In the genomic region with DNA sequence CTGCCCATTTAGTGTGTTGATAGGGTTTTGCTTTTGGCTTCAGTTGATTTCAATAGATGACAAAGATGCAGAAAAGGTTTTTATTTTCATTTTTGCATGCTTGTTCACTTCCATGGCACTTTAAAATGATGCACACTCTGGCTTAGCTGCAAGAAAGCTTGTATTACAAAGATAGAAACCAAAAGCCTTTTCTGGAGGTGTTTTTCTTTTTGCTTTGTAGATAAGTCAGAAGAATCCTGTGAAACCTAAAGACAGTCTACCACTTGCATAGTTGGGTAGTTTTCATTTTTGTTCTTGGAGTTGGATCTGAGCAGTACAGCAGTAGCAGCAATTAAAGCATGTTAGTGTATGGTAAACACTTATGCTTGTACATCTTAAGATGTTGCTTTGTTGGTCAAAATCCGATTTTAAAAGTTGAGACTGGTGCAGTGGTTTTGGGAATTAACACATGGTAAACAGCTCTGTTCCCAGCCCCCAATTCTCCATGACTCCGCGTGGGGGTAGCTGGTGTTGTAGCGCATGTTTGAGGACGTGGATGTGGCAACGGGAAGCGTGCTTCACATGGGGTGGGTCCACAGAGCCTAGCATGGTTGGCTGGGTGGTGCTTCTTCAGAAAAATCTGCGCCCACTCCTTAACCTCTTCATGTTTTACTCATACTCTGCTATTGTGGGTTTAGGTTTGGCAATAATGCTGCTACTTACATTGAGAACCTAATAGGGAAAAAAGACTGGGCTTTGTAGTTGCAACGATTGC, we compare ENCODE assay signal across 8 cellular contexts. TPM values are rescaled to one million over a fixed set of nuclear protein-coding genes. Genes with fewer than 3 reads are reported as not detected.
A peak's percentile ranks its signal among the peaks of the same experiment; 100 is the strongest.
DNase-seq lines count a peak whose midpoint lies in the region; ATAC-seq and TF ChIP-seq lines count a peak whose summit lies in the region.

No MANE protein-coding gene starts in this region.

- H3K4me3 Mint-ChIP-seq in Caco-2 (ENCODE audit: unreplicated experiment) = no peak overlapping the region

- no peak for TF ChIP-seq POLR2A in erythroblast (IDR thresholded peaks at IDR 0.05; ENCODE audit: low read length)

- no peaks in the 10 kb centered on the region for H3K9me3 Mint-ChIP-seq in Caco-2 (ENCODE audit: unreplicated experiment)

- H3K9me3 ChIP-seq in Caco-2 = no peaks in the 10 kb centered on the region

- peaks cover 14% of the 10 kb centered on the region for H3K4me1 ChIP-seq in Caco-2

- ATAC-seq in GM19468 (IDR thresholded peaks at IDR 0.05; ENCODE audit: extremely low read depth, unreplicated experiment) (peak; percentile 69), HG03439 (IDR thresholded peaks at IDR 0.05; ENCODE audit: unreplicated experiment) (peak; percentile 64)

- CTCF ChIA-PET in Caco-2 (lab: Charles Lee) = no interaction called here

- H3K27me3 Mint-ChIP-seq in Caco-2 (ENCODE audit: insufficient read depth, unreplicated experiment) = no peaks in the 10 kb centered on the region

- H3K4me3 ChIP-seq in GM12865 (ENCODE audit: low read depth, low read length) (no peak overlapping the region), fibroblast of mammary gland (ENCODE audit: control insufficient read depth, low read depth, low read length) (no peak overlapping the region), Caco-2 (ENCODE audit: low read depth, low read length) (no peak overlapping the region)

- no peaks in the 10 kb centered on the region for H3K36me3 ChIP-seq in Caco-2 (ENCODE audit: control insufficient read depth, insufficient read depth, low read length)

- peaks cover 14% of the 10 kb centered on the region for H3K4me1 Mint-ChIP-seq in Caco-2 (ENCODE audit: low read depth, unreplicated experiment)

- H3K36me3 Mint-ChIP-seq in Caco-2 (ENCODE audit: insufficient read depth, unreplicated experiment) = peaks cover 13% of the 10 kb centered on the region

- POLR2A ChIA-PET in Caco-2 (lab: Charles Lee) = interaction anchor here (0.6 kb wide), 1 partner anchor 116 kb away, joined by 3 read pairs; no protein-coding TSS in a partner anchor

- intact Hi-C loops in Caco-2 (cut with micrococcal nuclease; ENCODE audit: unreplicated experiment) = no loop called here

- no peak for TF ChIP-seq CTCF in GM12865 (IDR thresholded peaks at IDR 0.05; ENCODE audit: insufficient read depth, low read depth, low read length, missing control alignments)
- TF ChIP-seq CTCF in fibroblast of mammary gland (conservative IDR thresholded peaks at IDR 0.05; ENCODE audit: control insufficient read depth, insufficient read depth, low read depth, low read length) = no peak
- no peak for TF ChIP-seq CTCF in Caco-2 (IDR thresholded peaks at IDR 0.05; ENCODE audit: insufficient read depth in 1 of 2, low read depth in 1 of 2, low read length in 1 of 2, severe bottlenecking in 1 of 2, unreplicated experiment in 1 of 2)

- H3K27ac Mint-ChIP-seq in Caco-2 (ENCODE audit: unreplicated experiment) = no peak overlapping the region

- peak; percentile 76 for DNase-seq in GM12865 (ENCODE audit: low read depth)
- DNase-seq in fibroblast of mammary gland (ENCODE audit: low read depth) = peak; percentile 82
- no peak for DNase-seq in NCI-H526 (lab: John Stamatoyannopoulos, UW)
- no peak for DNase-seq in erythroblast (lab: John Stamatoyannopoulos, UW)
- no peak for DNase-seq in Caco-2
- no peak for DNase-seq in NCI-H1436 (lab: John Stamatoyannopoulos, UW)

- no TSS peak for BruUV-seq in Caco-2 (replicated peaks; lab: Mats Ljungman, UMichigan)

- H3K27me3 ChIP-seq in Caco-2 (replicated peaks; ENCODE audit: control insufficient read depth, insufficient read depth, low read length) = no peaks in the 10 kb centered on the region

RNA-seq across cellular contexts. Expression of a gene that starts 19.8 kb away (rescaled TPM):
- 111 and 122 TPM in 2 replicates for total RNA-seq in Caco-2 (2022)

Comparison
In these comparisons a context has a peak if more than half of its experiments do, and no peak if none do; other contexts are left out.
1. DNase-seq: peak in GM12865 (single experiment) and fibroblast of mammary gland (single experiment); none in NCI-H526 (0 of 2), erythroblast (0 of 2), Caco-2 (0 of 2) and NCI-H1436 (single experiment).